ENCODE assay signal across 1 cellular context in the genomic region with DNA sequence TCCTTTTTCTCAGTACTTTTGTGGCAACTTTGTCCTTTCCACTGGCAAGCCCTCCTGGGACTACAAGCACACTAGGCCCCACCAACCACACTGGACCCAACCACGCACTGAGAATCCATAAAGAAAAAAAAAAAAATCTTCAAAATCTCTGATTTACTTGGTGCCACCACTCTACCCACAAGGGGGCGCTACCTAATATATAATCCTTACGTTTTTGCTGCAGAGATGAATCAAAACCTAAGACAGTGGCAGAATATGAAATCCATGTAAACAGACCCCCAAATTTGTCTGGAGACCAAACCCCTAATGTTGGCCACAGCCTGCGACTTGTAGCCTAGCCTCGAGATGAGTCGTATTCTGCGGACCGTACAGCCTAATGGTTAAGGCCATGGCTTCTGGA.
TF ChIP-seq lines count a peak whose summit lies in the region.

No MANE protein-coding gene starts in this region.

TF ChIP-seq in GM23338, 12 proteins besides CTCF, POLR2A, EP300 and RAD21 (continued from another document):
- TF ChIP-seq, protein P1, sequence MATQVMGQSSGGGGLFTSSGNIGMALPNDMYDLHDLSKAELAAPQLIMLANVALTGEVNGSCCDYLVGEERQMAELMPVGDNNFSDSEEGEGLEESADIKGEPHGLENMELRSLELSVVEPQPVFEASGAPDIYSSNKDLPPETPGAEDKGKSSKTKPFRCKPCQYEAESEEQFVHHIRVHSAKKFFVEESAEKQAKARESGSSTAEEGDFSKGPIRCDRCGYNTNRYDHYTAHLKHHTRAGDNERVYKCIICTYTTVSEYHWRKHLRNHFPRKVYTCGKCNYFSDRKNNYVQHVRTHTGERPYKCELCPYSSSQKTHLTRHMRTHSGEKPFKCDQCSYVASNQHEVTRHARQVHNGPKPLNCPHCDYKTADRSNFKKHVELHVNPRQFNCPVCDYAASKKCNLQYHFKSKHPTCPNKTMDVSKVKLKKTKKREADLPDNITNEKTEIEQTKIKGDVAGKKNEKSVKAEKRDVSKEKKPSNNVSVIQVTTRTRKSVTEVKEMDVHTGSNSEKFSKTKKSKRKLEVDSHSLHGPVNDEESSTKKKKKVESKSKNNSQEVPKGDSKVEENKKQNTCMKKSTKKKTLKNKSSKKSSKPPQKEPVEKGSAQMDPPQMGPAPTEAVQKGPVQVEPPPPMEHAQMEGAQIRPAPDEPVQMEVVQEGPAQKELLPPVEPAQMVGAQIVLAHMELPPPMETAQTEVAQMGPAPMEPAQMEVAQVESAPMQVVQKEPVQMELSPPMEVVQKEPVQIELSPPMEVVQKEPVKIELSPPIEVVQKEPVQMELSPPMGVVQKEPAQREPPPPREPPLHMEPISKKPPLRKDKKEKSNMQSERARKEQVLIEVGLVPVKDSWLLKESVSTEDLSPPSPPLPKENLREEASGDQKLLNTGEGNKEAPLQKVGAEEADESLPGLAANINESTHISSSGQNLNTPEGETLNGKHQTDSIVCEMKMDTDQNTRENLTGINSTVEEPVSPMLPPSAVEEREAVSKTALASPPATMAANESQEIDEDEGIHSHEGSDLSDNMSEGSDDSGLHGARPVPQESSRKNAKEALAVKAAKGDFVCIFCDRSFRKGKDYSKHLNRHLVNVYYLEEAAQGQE (IDR thresholded peaks at IDR 0.05; ENCODE audit: unreplicated experiment) = no peak
- TF ChIP-seq ZNF331 (CRISPR knock-in tag; IDR thresholded peaks at IDR 0.05; ENCODE audit: low read depth) = no peak
